Comparison of ENCODE assay signal across 9 cellular contexts in the genomic region with DNA sequence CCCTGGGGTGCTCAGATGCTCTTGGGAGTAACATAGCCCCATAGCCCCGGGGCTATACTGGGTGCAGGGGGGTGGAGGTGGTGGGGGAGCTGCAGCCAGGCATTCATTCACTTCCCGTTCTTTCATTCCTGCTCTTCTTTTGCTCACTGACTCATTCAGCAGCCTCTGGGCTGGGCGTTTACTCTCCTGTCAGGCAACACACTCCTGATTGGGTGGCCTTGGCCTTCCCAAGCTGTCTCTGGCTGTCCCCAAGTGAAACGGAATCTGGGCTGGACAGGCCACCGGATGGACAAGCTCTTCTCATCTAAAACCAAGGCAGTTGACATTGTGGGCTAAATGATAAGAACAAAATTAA. TPM values are rescaled to one million over a fixed set of nuclear protein-coding genes. Genes with fewer than 3 reads are reported as not detected.
DNase-seq lines count a peak whose midpoint lies in the region; ATAC-seq and TF ChIP-seq lines count a peak whose summit lies in the region.
"Had no signal": no experiment of that assay in that cellular context is flagged by ENCODE, and none has a peak within 500 bp of the region (broad histone marks: within the 10 kb centered on the region; RNA-seq: fewer than 3 reads in every experiment).

No MANE protein-coding gene starts in this region.

- intact Hi-C loops in right cardiac atrium (cut with DNase I) (no loop called here), sigmoid colon (cut with DNase I) (no loop called here)
- intact Hi-C loops in activated T-helper 2 cell treated with anti-CD3 and anti-CD28 coated beads, Interferon-gamma antibody, Interleukin-2, Interleukin-4, amounts not matched to agents 10 μg/mL and 5 μg/mL and 100 μg/mL, durations not matched to agents 14 hours and 24 hours and 36 hours (cut with micrococcal nuclease), result no loop called here

- no peaks in the 10 kb centered on the region for H3K36me3 ChIP-seq in sigmoid colon

- 16% methylated on average over 5 of the region's 5 CpGs for WGBS in right cardiac atrium
- 28 to 52% methylated on average over 5 of the region's 5 CpGs for WGBS in sigmoid colon, 2 donors

- H3K4me1 ChIP-seq in right cardiac atrium (ENCODE audit: control insufficient read depth, insufficient read depth, low read length), result peaks cover 30% of the 10 kb centered on the region
- peaks cover 0 to 72% (median 56%) of the 10 kb centered on the region in 4 donors for H3K4me1 ChIP-seq in sigmoid colon

- no peaks in the 10 kb centered on the region for H3K4me1 Mint-ChIP-seq in activated T-helper 2 cell treated with anti-CD3 and anti-CD28 coated beads, Interferon-gamma antibody, Interleukin-2, Interleukin-4, amounts not matched to agents 10 μg/mL and 5 μg/mL and 100 μg/mL, durations not matched to agents 14 hours and 24 hours and 36 hours (ENCODE audit: low read depth)
- H3K4me1 Mint-ChIP-seq in stimulated activated naive CD8-positive, alpha-beta T cell treated with anti-CD3 and anti-CD28 coated beads, Interleukin-15, amount 100 ng/mL, for 72 hours, result peaks cover 4% of the 10 kb centered on the region

- no peak for TF ChIP-seq CTCF in sigmoid colon (IDR thresholded peaks at IDR 0.05)

- H3K4me3 ChIP-seq in right cardiac atrium (ENCODE audit: low read length) (no peak overlapping the region), sigmoid colon (no peak overlapping the region)
- H3K4me3 ChIP-seq: GM12878 had no signal

- TF ChIP-seq EP300 in sigmoid colon (IDR thresholded peaks at IDR 0.05), result no peak

- no peaks in the 10 kb centered on the region for H3K36me3 Mint-ChIP-seq in activated T-helper 2 cell treated with anti-CD3 and anti-CD28 coated beads, Interferon-gamma antibody, Interleukin-2, Interleukin-4, amounts not matched to agents 10 μg/mL and 5 μg/mL and 100 μg/mL, durations not matched to agents 14 hours and 24 hours and 36 hours (ENCODE audit: low read depth)

- H3K27me3 Mint-ChIP-seq in activated T-helper 2 cell treated with anti-CD3 and anti-CD28 coated beads, Interferon-gamma antibody, Interleukin-2, Interleukin-4, amounts not matched to agents 10 μg/mL and 5 μg/mL and 100 μg/mL, durations not matched to agents 14 hours and 24 hours and 36 hours (ENCODE audit: low read depth), result peaks cover 3% of the 10 kb centered on the region
- H3K27me3 Mint-ChIP-seq in stimulated activated naive CD8-positive, alpha-beta T cell treated with anti-CD3 and anti-CD28 coated beads, Interleukin-15, amount 100 ng/mL, for 72 hours, result no peaks in the 10 kb centered on the region

- no peak overlapping the region for H3K4me3 Mint-ChIP-seq in activated T-helper 2 cell treated with anti-CD3 and anti-CD28 coated beads, Interferon-gamma antibody, Interleukin-2, Interleukin-4, amounts not matched to agents 10 μg/mL and 5 μg/mL and 100 μg/mL, durations not matched to agents 14 hours and 24 hours and 36 hours (ENCODE audit: low read depth)
- no peak overlapping the region for H3K4me3 Mint-ChIP-seq in stimulated activated naive CD8-positive, alpha-beta T cell treated with anti-CD3 and anti-CD28 coated beads, Interleukin-15, amount 100 ng/mL, for 72 hours

- H3K9me3 ChIP-seq in right cardiac atrium (ENCODE audit: control insufficient read depth, low read length) (no peaks in the 10 kb centered on the region), sigmoid colon (no peaks in the 10 kb centered on the region)

- H3K9me3 Mint-ChIP-seq in activated T-helper 2 cell treated with anti-CD3 and anti-CD28 coated beads, Interferon-gamma antibody, Interleukin-2, Interleukin-4, amounts not matched to agents 10 μg/mL and 5 μg/mL and 100 μg/mL, durations not matched to agents 14 hours and 24 hours and 36 hours, result no peaks in the 10 kb centered on the region
- no peaks in the 10 kb centered on the region for H3K9me3 Mint-ChIP-seq in stimulated activated naive CD8-positive, alpha-beta T cell treated with anti-CD3 and anti-CD28 coated beads, Interleukin-15, amount 100 ng/mL, for 72 hours

- H3K27ac Mint-ChIP-seq in activated T-helper 2 cell treated with anti-CD3 and anti-CD28 coated beads, Interferon-gamma antibody, Interleukin-2, Interleukin-4, amounts not matched to agents 10 μg/mL and 5 μg/mL and 100 μg/mL, durations not matched to agents 14 hours and 24 hours and 36 hours, result no peak overlapping the region
- no peak overlapping the region for H3K27ac Mint-ChIP-seq in stimulated activated naive CD8-positive, alpha-beta T cell treated with anti-CD3 and anti-CD28 coated beads, Interleukin-15, amount 100 ng/mL, for 72 hours

- ATAC-seq in right cardiac atrium (peak; percentile 72 to 80), HG03097 (IDR thresholded peaks at IDR 0.05; ENCODE audit: low FRiP score, unreplicated experiment) (no peak)
- no peak for ATAC-seq in stimulated activated naive CD8-positive, alpha-beta T cell treated with anti-CD3 and anti-CD28 coated beads, Interleukin-15, amount 100 ng/mL, for 72 hours
- ATAC-seq: GM12878 had no signal

- DNase-seq in GM03348 (ENCODE audit: low spot score), result peak; percentile 84
- DNase-seq in amniotic stem cell (lab: John Stamatoyannopoulos, UW), result peak; percentile 74
- peak; percentile 75 to 83 (median 79) for DNase-seq in right cardiac atrium
- DNase-seq in sigmoid colon, result peak; percentile 86
- no peak for DNase-seq in NCI-H1417 treated with DMSO at 0.1 percent for 48 hours (lab: John Stamatoyannopoulos, UW)
- DNase-seq in activated T-helper 2 cell treated with anti-CD3 and anti-CD28 coated beads, Interferon-gamma antibody, Interleukin-2, Interleukin-4, amounts not matched to agents 10 μg/mL and 5 μg/mL and 100 μg/mL, durations not matched to agents 14 hours and 24 hours and 36 hours (ENCODE audit: low spot score), result no peak
- no peak for DNase-seq in stimulated activated naive CD8-positive, alpha-beta T cell treated with anti-CD3 and anti-CD28 coated beads, Interleukin-15, amount 100 ng/mL, for 72 hours

- no peaks in the 10 kb centered on the region for H3K27me3 ChIP-seq in right cardiac atrium (ENCODE audit: control insufficient read depth, insufficient read depth)
- H3K27me3 ChIP-seq in sigmoid colon, result no peaks in the 10 kb centered on the region

- H3K27ac ChIP-seq in right cardiac atrium (ENCODE audit: low read length), result peak overlapping the region; percentile 85
- H3K27ac ChIP-seq in sigmoid colon, result peak overlapping the region; percentile 75 to 88 (median 79)

- no peak for TF ChIP-seq POLR2A in sigmoid colon (IDR thresholded peaks at IDR 0.05)

RNA-seq across cellular contexts. Expression of a gene that starts 34.6 kb away (rescaled TPM):
- total RNA-seq in right cardiac atrium (10 to 100 TPM; 19.8 to 37.0 (median 23.3) TPM), sigmoid colon (10 to 100 TPM; 12.8 to 25.5 (median 16.5) TPM)
- polyA plus RNA-seq in right cardiac atrium (14.9 TPM), sigmoid colon (1 to 10 TPM in 1 of 3 donors, under 1 TPM in 2; 0.23 to 3.6 (median 0.60) TPM)
- total RNA-seq in activated T-helper 2 cell treated with anti-CD3 and anti-CD28 coated beads, Interferon-gamma antibody, Interleukin-2, Interleukin-4, amounts not matched to agents 10 μg/mL and 5 μg/mL and 100 μg/mL, durations not matched to agents 14 hours and 24 hours and 36 hours, result 0.52 and 0.62 TPM in 2 replicates

Comparison
In these comparisons a context has a peak if more than half of its experiments do, and no peak if none do; other contexts are left out.
1. DNase-seq: peak in GM03348 (single experiment), amniotic stem cell (single experiment), right cardiac atrium (3 of 3) and sigmoid colon (single experiment); none in NCI-H1417 treated with DMSO at 0.1 percent for 48 hours (single experiment), activated T-helper 2 cell treated with anti-CD3 and anti-CD28 coated beads, Interferon-gamma antibody, Interleukin-2, Interleukin-4, amounts not matched to agents 10 μg/mL and 5 μg/mL and 100 μg/mL, durations not matched to agents 14 hours and 24 hours and 36 hours (single experiment) and stimulated activated naive CD8-positive, alpha-beta T cell treated with anti-CD3 and anti-CD28 coated beads, Interleukin-15, amount 100 ng/mL, for 72 hours (0 of 2).
2. ATAC-seq: peak in right cardiac atrium (2 of 2); none in HG03097 (single experiment) and stimulated activated naive CD8-positive, alpha-beta T cell treated with anti-CD3 and anti-CD28 coated beads, Interleukin-15, amount 100 ng/mL, for 72 hours (single experiment).